ENCODE assay signal across 8 cellular contexts in genomic region chr17:31008374-31009035, GRCh38. TPM values are rescaled to one million over a fixed set of nuclear protein-coding genes. Genes with fewer than 3 reads are reported as not detected.
DNase-seq lines count a peak whose midpoint lies in the region; ATAC-seq and TF ChIP-seq lines count a peak whose summit lies in the region.

No MANE protein-coding gene starts in this region.

- H3K9me3 Mint-ChIP-seq in natural killer cell = no peaks in the 10 kb centered on the region

- H3K36me3 Mint-ChIP-seq in natural killer cell = no peaks in the 10 kb centered on the region

- H3K4me1 Mint-ChIP-seq in natural killer cell = peaks cover 22 to 40% of the 10 kb centered on the region in 2 donors

- H3K27me3 Mint-ChIP-seq in natural killer cell (ENCODE audit: low read depth in 2 of 2) = no peaks in the 10 kb centered on the region

- intact Hi-C loops in natural killer cell (cut with micrococcal nuclease) = no loop called here

- TF ChIP-seq CTCF in fibroblast of villous mesenchyme (IDR thresholded peaks at IDR 0.05; ENCODE audit: insufficient read depth, low read depth, low read length) (no peak), natural killer cell (IDR thresholded peaks at IDR 0.05) (no peak)

- peak overlapping the region; percentile 86 to 93 for H3K27ac Mint-ChIP-seq in natural killer cell

- H3K4me3 ChIP-seq in fibroblast of villous mesenchyme (ENCODE audit: low read depth, low read length) = peak overlapping the region; percentile 60

- peak; percentile 60 for ATAC-seq in GM21723 (IDR thresholded peaks at IDR 0.05; ENCODE audit: unreplicated experiment)
- peak; percentile 79 to 84 (median 84) for ATAC-seq in natural killer cell

- peak; percentile 65 for DNase-seq in CD1c-positive myeloid dendritic cell (ENCODE audit: extremely low spot score)
- DNase-seq in NOMO-1 treated with dmso at 0.1 percent for 144 hours (lab: John Stamatoyannopoulos, UW; ENCODE audit: unreplicated experiment) = peak; percentile 43
- peak; percentile 84 for DNase-seq in activated effector memory CD4-positive, alpha-beta T cell treated with anti-CD3 and anti-CD28 coated beads, Interleukin-2, amount 50 U/mL, for 16 hours
- peak; percentile 60 for DNase-seq in fibroblast of villous mesenchyme (ENCODE audit: low read depth)
- peak; percentile 53 for DNase-seq in natural killer cell
- DNase-seq in stimulated activated naive CD4-positive, alpha-beta T cell (lab: John Stamatoyannopoulos, UW) = peak; percentile 19 to 61 (median 32)
- DNase-seq in KG1 (lab: John Stamatoyannopoulos, UW) = no peak

- peak overlapping the region; percentile 96 for H3K4me3 Mint-ChIP-seq in natural killer cell

RNA-seq across cellular contexts. Expression of gene RNF135, which starts 37.7 kb away (rescaled TPM):
- total RNA-seq in fibroblast of villous mesenchyme = 8.4 and 8.6 TPM in 2 replicates
- 10 to 100 TPM in 2 of 3 donors, 1 to 10 TPM in 1; 8.8 to 13.5 (median 11.7) TPM for total RNA-seq in natural killer cell
